Comparison of ENCODE assay signal across 1 cellular context in the genomic region with DNA sequence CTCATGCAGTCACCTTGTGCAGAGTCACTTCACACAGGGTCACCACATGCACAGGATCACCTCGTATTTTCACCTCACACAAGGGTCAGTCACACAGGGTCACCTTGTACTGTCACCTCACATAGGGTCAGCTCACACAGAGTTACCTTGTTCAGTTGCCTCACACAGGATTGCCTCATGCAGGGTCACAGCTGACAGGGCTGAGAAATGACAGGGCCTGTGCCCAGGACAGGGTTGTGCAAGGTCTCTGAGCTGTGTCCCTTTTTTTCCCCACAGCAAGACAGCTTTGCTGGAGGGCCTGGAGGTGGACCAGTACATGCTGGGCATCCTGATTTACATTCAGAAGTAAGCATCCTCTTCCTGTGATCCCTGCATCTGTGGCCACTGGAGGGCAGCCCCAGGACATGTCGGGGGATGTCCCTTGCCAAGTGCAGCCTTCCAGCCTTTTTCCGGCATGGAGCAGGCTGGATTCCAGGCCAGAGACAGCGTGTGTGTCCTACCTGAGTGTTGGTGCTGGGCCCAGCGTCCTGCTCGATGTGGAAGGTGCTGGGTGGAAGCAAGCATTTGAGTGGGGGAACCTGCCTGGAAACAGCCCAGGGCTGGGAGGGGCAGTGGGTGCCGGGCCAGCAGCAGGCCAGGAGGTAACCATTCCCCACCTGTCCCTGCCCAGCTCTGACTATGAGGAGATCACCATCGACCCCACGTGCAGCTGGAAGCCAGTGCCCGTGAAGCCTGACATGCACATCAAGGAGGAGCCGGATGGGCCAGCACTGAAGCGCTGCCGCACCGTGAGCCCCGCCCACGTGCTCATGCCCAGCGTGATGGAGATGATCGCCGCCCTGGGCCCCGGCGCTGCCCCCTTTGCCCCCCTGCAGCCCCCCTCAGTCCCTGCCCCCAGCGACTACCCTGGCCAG.
TF ChIP-seq lines count a peak whose summit lies in the region.

No MANE protein-coding gene starts in this region.

TF ChIP-seq in GM23338, 12 proteins besides CTCF, POLR2A, EP300 and RAD21:
- TF ChIP-seq, protein P1, sequence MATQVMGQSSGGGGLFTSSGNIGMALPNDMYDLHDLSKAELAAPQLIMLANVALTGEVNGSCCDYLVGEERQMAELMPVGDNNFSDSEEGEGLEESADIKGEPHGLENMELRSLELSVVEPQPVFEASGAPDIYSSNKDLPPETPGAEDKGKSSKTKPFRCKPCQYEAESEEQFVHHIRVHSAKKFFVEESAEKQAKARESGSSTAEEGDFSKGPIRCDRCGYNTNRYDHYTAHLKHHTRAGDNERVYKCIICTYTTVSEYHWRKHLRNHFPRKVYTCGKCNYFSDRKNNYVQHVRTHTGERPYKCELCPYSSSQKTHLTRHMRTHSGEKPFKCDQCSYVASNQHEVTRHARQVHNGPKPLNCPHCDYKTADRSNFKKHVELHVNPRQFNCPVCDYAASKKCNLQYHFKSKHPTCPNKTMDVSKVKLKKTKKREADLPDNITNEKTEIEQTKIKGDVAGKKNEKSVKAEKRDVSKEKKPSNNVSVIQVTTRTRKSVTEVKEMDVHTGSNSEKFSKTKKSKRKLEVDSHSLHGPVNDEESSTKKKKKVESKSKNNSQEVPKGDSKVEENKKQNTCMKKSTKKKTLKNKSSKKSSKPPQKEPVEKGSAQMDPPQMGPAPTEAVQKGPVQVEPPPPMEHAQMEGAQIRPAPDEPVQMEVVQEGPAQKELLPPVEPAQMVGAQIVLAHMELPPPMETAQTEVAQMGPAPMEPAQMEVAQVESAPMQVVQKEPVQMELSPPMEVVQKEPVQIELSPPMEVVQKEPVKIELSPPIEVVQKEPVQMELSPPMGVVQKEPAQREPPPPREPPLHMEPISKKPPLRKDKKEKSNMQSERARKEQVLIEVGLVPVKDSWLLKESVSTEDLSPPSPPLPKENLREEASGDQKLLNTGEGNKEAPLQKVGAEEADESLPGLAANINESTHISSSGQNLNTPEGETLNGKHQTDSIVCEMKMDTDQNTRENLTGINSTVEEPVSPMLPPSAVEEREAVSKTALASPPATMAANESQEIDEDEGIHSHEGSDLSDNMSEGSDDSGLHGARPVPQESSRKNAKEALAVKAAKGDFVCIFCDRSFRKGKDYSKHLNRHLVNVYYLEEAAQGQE (IDR thresholded peaks at IDR 0.05; ENCODE audit: unreplicated experiment) = no peak
- no peak for TF ChIP-seq POLR2AphosphoS5 (IDR thresholded peaks at IDR 0.05; ENCODE audit: low read depth)
- TF ChIP-seq ZNF331 (CRISPR knock-in tag; IDR thresholded peaks at IDR 0.05; ENCODE audit: low read depth) = no peak
